18 cellular contexts compared by ENCODE assay signal in genomic region chr6:37056439-37057127, GRCh38. TPM values are rescaled to one million over a fixed set of nuclear protein-coding genes. Genes with fewer than 3 reads are reported as not detected.
DNase-seq lines count a peak whose midpoint lies in the region; ATAC-seq and TF ChIP-seq lines count a peak whose summit lies in the region.
"Had no signal": no experiment of that assay in that cellular context is flagged by ENCODE, and none has a peak within 500 bp of the region (broad histone marks: within the 10 kb centered on the region; RNA-seq: fewer than 3 reads in every experiment).

No MANE protein-coding gene starts in this region.

- no peak for TF ChIP-seq POLR2A in suprapubic skin (IDR thresholded peaks at IDR 0.05)
- TF ChIP-seq POLR2A in ovary (IDR thresholded peaks at IDR 0.05) = no peak

- peaks cover 0 to 1% (median 0%) of the 10 kb centered on the region in 11 donors for H3K9me3 Mint-ChIP-seq in naive thymus-derived CD4-positive, alpha-beta T cell
- H3K9me3 Mint-ChIP-seq: activated T-helper 2 cell treated with anti-CD3 and anti-CD28 coated beads, Interferon-gamma antibody, Interleukin-2, Interleukin-4, amounts not matched to agents 10 μg/mL and 5 μg/mL and 100 μg/mL, durations not matched to agents 14 hours and 24 hours and 36 hours; CD8-positive, alpha-beta memory T cell had no signal

- no peak for TF ChIP-seq EP300 in suprapubic skin (IDR thresholded peaks at IDR 0.05)
- TF ChIP-seq EP300 in ovary (IDR thresholded peaks at IDR 0.05) = no peak

- H3K4me3 Mint-ChIP-seq in naive thymus-derived CD4-positive, alpha-beta T cell = peak overlapping the region in 1 of 10 donors; percentile 19

- WGBS in suprapubic skin = 64% methylated on average over 9 of the region's 16 CpGs
- WGBS in ovary, 3 donors = 92 to 94% (median 93%) methylated on average over 16 of the region's 16 CpGs

- TF ChIP-seq CTCF in suprapubic skin (IDR thresholded peaks at IDR 0.05) (no peak), ovary (IDR thresholded peaks at IDR 0.05) (no peak)

- no peak overlapping the region for H3K4me3 ChIP-seq in SJSA1
- no peak overlapping the region for H3K4me3 ChIP-seq in suprapubic skin
- H3K4me3 ChIP-seq in naive thymus-derived CD4-positive, alpha-beta T cell (ENCODE audit: low read length) = no peak overlapping the region
- H3K4me3 ChIP-seq in ovary = no peak overlapping the region
- H3K4me3 ChIP-seq: lower lobe of right lung had no signal

- H3K9me3 ChIP-seq in SJSA1 (replicated peaks) = no peaks in the 10 kb centered on the region
- H3K9me3 ChIP-seq in suprapubic skin = no peaks in the 10 kb centered on the region
- no peaks in the 10 kb centered on the region for H3K9me3 ChIP-seq in naive thymus-derived CD4-positive, alpha-beta T cell (ENCODE audit: control insufficient read depth in 2 of 3, low read length in 3 of 3)
- H3K9me3 ChIP-seq in ovary = no peaks in the 10 kb centered on the region
- H3K9me3 ChIP-seq: lower lobe of right lung had no signal

- no peak for ATAC-seq in naive thymus-derived CD4-positive, alpha-beta T cell
- ATAC-seq: lower lobe of right lung had no signal

- no peaks in the 10 kb centered on the region for H3K27me3 Mint-ChIP-seq in naive thymus-derived CD4-positive, alpha-beta T cell
- H3K27me3 Mint-ChIP-seq: CD8-positive, alpha-beta memory T cell had no signal

- POLR2A ChIA-PET in naive thymus-derived CD4-positive, alpha-beta T cell (lab: Charles Lee) = interaction anchor here (1.2 to 1.4 kb wide), 2 partner anchors 27 to 115 kb away, joined by 3 to 7 read pairs; no protein-coding TSS in a partner anchor

- no peaks in the 10 kb centered on the region for H3K36me3 ChIP-seq in SJSA1
- H3K36me3 ChIP-seq in suprapubic skin = no peaks in the 10 kb centered on the region
- H3K36me3 ChIP-seq in naive thymus-derived CD4-positive, alpha-beta T cell (ENCODE audit: control insufficient read depth in 2 of 3, insufficient read depth in 3 of 3, low read length in 3 of 3) = no peaks in the 10 kb centered on the region
- no peaks in the 10 kb centered on the region for H3K36me3 ChIP-seq in ovary
- H3K36me3 ChIP-seq: brain microvascular endothelial cell, lower lobe of right lung had no signal

- peak overlapping the region in 2 of 9 donors; percentile 46 to 81 for H3K27ac Mint-ChIP-seq in naive thymus-derived CD4-positive, alpha-beta T cell
- H3K27ac Mint-ChIP-seq: activated T-helper 2 cell treated with anti-CD3 and anti-CD28 coated beads, Interferon-gamma antibody, Interleukin-2, Interleukin-4, amounts not matched to agents 10 μg/mL and 5 μg/mL and 100 μg/mL, durations not matched to agents 14 hours and 24 hours and 36 hours had no signal

- no peaks in the 10 kb centered on the region for H3K27me3 ChIP-seq in SJSA1 (replicated peaks)
- H3K27me3 ChIP-seq in suprapubic skin = no peaks in the 10 kb centered on the region
- no peaks in the 10 kb centered on the region for H3K27me3 ChIP-seq in naive thymus-derived CD4-positive, alpha-beta T cell (ENCODE audit: control insufficient read depth in 2 of 2, insufficient read depth in 2 of 2, low read length in 2 of 2)
- H3K27me3 ChIP-seq in ovary = no peaks in the 10 kb centered on the region
- H3K27me3 ChIP-seq: brain microvascular endothelial cell had no signal

- DNase-seq in DMS53 (lab: John Stamatoyannopoulos, UW) (peak; percentile 30), DMS53 treated with DMSO at 0.1 percent for 48 hours (lab: John Stamatoyannopoulos, UW; ENCODE audit: unreplicated experiment) (no peak), SJSA1 (ENCODE audit: low read depth in 1 of 2, low spot score in 2 of 2) (peak; percentile 76 to 83), hepatic stellate cell (ENCODE audit: low spot score) (peak; percentile 50), suprapubic skin (ENCODE audit: low spot score in 2 of 2) (peak in 1 of 2 donors; percentile 74), ovary (no peak)
- no peak for DNase-seq in activated CD8-positive, alpha-beta memory T cell treated with anti-CD3 and anti-CD28 coated beads for 24 hours
- DNase-seq in naive thymus-derived CD4-positive, alpha-beta T cell = no peak
- DNase-seq: brain microvascular endothelial cell; CD8-positive, alpha-beta memory T cell; GF-D8; lower lobe of right lung; NCI-H1417; NCI-H526 treated with DMSO at 0.1 percent for 48 hours; nucleus accumbens; T-helper 9 cell had no signal

- H3K27ac ChIP-seq in SJSA1 (peak overlapping the region; percentile 23; the same call in 1 of the 2 replicates), suprapubic skin (peak overlapping the region; percentile 81), ovary (no peak overlapping the region)
- no peak overlapping the region for H3K27ac ChIP-seq in naive thymus-derived CD4-positive, alpha-beta T cell (ENCODE audit: low read depth, low read length)
- H3K27ac ChIP-seq: 22Rv1, brain microvascular endothelial cell, lower lobe of right lung had no signal

- intact Hi-C loops in naive thymus-derived CD4-positive, alpha-beta T cell (cut with micrococcal nuclease) = loop anchor here in 1 of 2 donors (2.0 kb wide), 1 partner anchor 78 kb away; no protein-coding TSS in a partner anchor
- intact Hi-C loops in ovary (cut with DNase I) = no loop called here

- H3K4me1 Mint-ChIP-seq in naive thymus-derived CD4-positive, alpha-beta T cell = peaks cover 4 to 28% (median 6%) of the 10 kb centered on the region in 7 donors

- peaks cover 0 to 4% (median 0%) of the 10 kb centered on the region in 5 donors for H3K36me3 Mint-ChIP-seq in naive thymus-derived CD4-positive, alpha-beta T cell
- H3K36me3 Mint-ChIP-seq: CD8-positive, alpha-beta memory T cell had no signal

- H3K4me1 ChIP-seq in SJSA1 (replicated peaks) (peaks cover 55% of the 10 kb centered on the region), suprapubic skin (peaks cover 35% of the 10 kb centered on the region), ovary (ENCODE audit: insufficient read depth) (peaks cover 2% of the 10 kb centered on the region)
- peaks cover 2 to 4% of the 10 kb centered on the region in 2 donors for H3K4me1 ChIP-seq in naive thymus-derived CD4-positive, alpha-beta T cell (ENCODE audit: control insufficient read depth in 2 of 2, insufficient read depth in 2 of 2, low read length in 2 of 2)

- CTCF ChIA-PET in naive thymus-derived CD4-positive, alpha-beta T cell (lab: Charles Lee) = interaction anchor here (0.9 to 2.3 kb wide), 3 partner anchors 35 to 116 kb away, joined by 3 to 9 read pairs (median 3); no protein-coding TSS in a partner anchor

RNA-seq across cellular contexts. Expression of gene FGD2, which starts 51.1 kb away (rescaled TPM):
- total RNA-seq in SJSA1 (2014; rRNA removed; shearing (Covaris generic)) = not detected in 2 replicates
- total RNA-seq in suprapubic skin = 10 to 100 TPM in 1 of 4 donors, 1 to 10 TPM in 3; 2.4 to 13.6 (median 4.6) TPM
- 10 to 100 TPM in 1 of 5 experiments, 1 to 10 TPM in 4; 1.4 to 71.9 (median 3.5) TPM for total RNA-seq in naive thymus-derived CD4-positive, alpha-beta T cell
- under 1 TPM; 0.25 to 0.38 TPM for polyA plus RNA-seq in naive thymus-derived CD4-positive, alpha-beta T cell
- 10 to 100 TPM in 3 of 7 donors, 1 to 10 TPM in 4; 3.4 to 13.6 (median 5.2) TPM for total RNA-seq in ovary
- 1 to 10 TPM; 2.3 to 4.0 TPM for polyA plus RNA-seq in ovary

Comparison
In these comparisons a context has a peak if more than half of its experiments do, and no peak if none do; other contexts are left out.
1. DNase-seq: peak in DMS53 (single experiment), SJSA1 (2 of 2) and hepatic stellate cell (single experiment); none in DMS53 treated with DMSO at 0.1 percent for 48 hours (single experiment), activated CD8-positive, alpha-beta memory T cell treated with anti-CD3 and anti-CD28 coated beads for 24 hours (single experiment), naive thymus-derived CD4-positive, alpha-beta T cell (0 of 9) and ovary (0 of 5).
2. H3K27ac ChIP-seq: peak in SJSA1 (single experiment) and suprapubic skin (single experiment); none in naive thymus-derived CD4-positive, alpha-beta T cell (single experiment) and ovary (0 of 2).